15 cellular contexts compared by ENCODE assay signal in genomic region chr4:149164282-149164681, GRCh38.
A peak's percentile ranks its signal among the peaks of the same experiment; 100 is the strongest.
DNase-seq lines count a peak whose midpoint lies in the region; FAIRE-seq and TF ChIP-seq lines count a peak whose summit lies in the region.
"Had no signal": no experiment of that assay in that cellular context is flagged by ENCODE, and none has a peak within 500 bp of the region (broad histone marks: within the 10 kb centered on the region; RNA-seq: fewer than 3 reads in every experiment).

No MANE protein-coding gene starts in this region.

- peaks cover 23% of the 10 kb centered on the region for H3K4me1 ChIP-seq in adipocyte (ENCODE audit: control insufficient read depth, insufficient read depth, low read length)
- H3K4me1 ChIP-seq: pancreas had no signal

- H3K4me3 ChIP-seq in H7 (ENCODE audit: insufficient read depth, low read depth, low read length): no peak overlapping the region
- H3K4me3 ChIP-seq in adipocyte (ENCODE audit: low read length): no peak overlapping the region
- H3K4me3 ChIP-seq: pancreas, SK-N-MC had no signal

- no peak overlapping the region for H3K4me3 Mint-ChIP-seq in endothelial cell (ENCODE audit: unreplicated experiment)

- no peaks in the 10 kb centered on the region for H3K36me3 Mint-ChIP-seq in endothelial cell (ENCODE audit: low read depth, unreplicated experiment)

- no peak overlapping the region for H3K9ac ChIP-seq in adipocyte (ENCODE audit: low read length)

- H3K27me3 ChIP-seq in H7 (ENCODE audit: control insufficient read depth, insufficient read depth, low read length) (no peaks in the 10 kb centered on the region), adipocyte (replicated peaks; ENCODE audit: control insufficient read depth, insufficient read depth, low read length) (no peaks in the 10 kb centered on the region)

- DNase-seq in H7 (peak; percentile 12), adipocyte (ENCODE audit: low read depth) (peak; percentile 65), iPS DF 19.7 (ENCODE audit: low read depth, low spot score) (peak; percentile 80), urothelium cell line (ENCODE audit: low spot score) (peak; percentile 64), endothelial cell (ENCODE audit: low spot score) (no peak), GM13977 (ENCODE audit: low spot score) (no peak)
- DNase-seq in stimulated activated CD4-positive, alpha-beta T cell treated with anti-CD3 and anti-CD28 coated beads, Interleukin-4, amount 100 ng/mL, for 4 hours: no peak
- DNase-seq: central memory CD4-positive, alpha-beta T cell; DMS53; NCI-H774; pancreas; stimulated activated CD4-positive, alpha-beta T cell treated with anti-CD3 and anti-CD28 coated beads, Interleukin-2, amount 100 ng/mL, for 24 hours; stimulated activated naive CD4-positive, alpha-beta T cell had no signal

- no peaks in the 10 kb centered on the region for H3K36me3 ChIP-seq in H7 (replicated peaks; ENCODE audit: control insufficient read depth, insufficient read depth, low read length)
- no peaks in the 10 kb centered on the region for H3K36me3 ChIP-seq in adipocyte (ENCODE audit: control insufficient read depth, insufficient read depth, low read length, severe bottlenecking)
- H3K36me3 ChIP-seq: pancreas had no signal

- no peaks in the 10 kb centered on the region for H3K27me3 Mint-ChIP-seq in endothelial cell (ENCODE audit: unreplicated experiment)

- in situ Hi-C loops in GM13977 (cut with MboI; ENCODE audit: low pct_unique_long_range_greater_than_20kb, low sequenced_read_pairs, unreplicated experiment): no loop called here

- H3K27ac Mint-ChIP-seq in endothelial cell (ENCODE audit: unreplicated experiment): no peak overlapping the region

- no peak for FAIRE-seq in urothelium cell line (lab: Jason Lieb, UNC)
- FAIRE-seq: GM18507 had no signal

- H3K9me3 ChIP-seq in adipocyte (ENCODE audit: control insufficient read depth, low read length): no peaks in the 10 kb centered on the region
- H3K9me3 ChIP-seq: pancreas had no signal

- H3K4me1 Mint-ChIP-seq in endothelial cell (ENCODE audit: unreplicated experiment): no peaks in the 10 kb centered on the region

- TF ChIP-seq CTCF in endothelial cell (IDR thresholded peaks at IDR 0.05; ENCODE audit: unreplicated experiment) (no peak), GM13977 (IDR thresholded peaks at IDR 0.05; ENCODE audit: extremely low read depth, insufficient read depth, missing control alignments) (no peak)

- no peaks in the 10 kb centered on the region for H3K9me3 Mint-ChIP-seq in endothelial cell (ENCODE audit: unreplicated experiment)

Comparison
In these comparisons a context has a peak if more than half of its experiments do, and no peak if none do; other contexts are left out.
1. DNase-seq: peak in H7 (single experiment), adipocyte (single experiment), iPS DF 19.7 (single experiment) and urothelium cell line (single experiment); none in stimulated activated CD4-positive, alpha-beta T cell treated with anti-CD3 and anti-CD28 coated beads, Interleukin-4, amount 100 ng/mL, for 4 hours (0 of 2), endothelial cell (single experiment) and GM13977 (single experiment).